28 cellular contexts compared by ENCODE assay signal in genomic region chr10:13309792-13310191, GRCh38.
"Had no signal": no experiment of that assay in that cellular context is flagged by ENCODE, and none has a peak within 500 bp of the region (broad histone marks: within the 10 kb centered on the region; RNA-seq: fewer than 3 reads in every experiment).

No MANE protein-coding gene starts in this region.

- H3K27me3 ChIP-seq: colonic mucosa, dorsolateral prefrontal cortex, esophagus muscularis mucosa, esophagus squamous epithelium, foreskin keratinocyte, gastrocnemius medialis, gastroesophageal sphincter, heart left ventricle, heart right ventricle had no signal

- H3K27me3 Mint-ChIP-seq: dendritic cell treated with granulocyte-macrophage colony-stimulating factor and Interleukin-4, amounts not matched to agents 40 ng/mL and 50 ng/mL, for 4 days; effector memory CD8-positive, alpha-beta T cell had no signal

- H3K36me3 ChIP-seq: colonic mucosa, esophagus muscularis mucosa, esophagus squamous epithelium, gastrocnemius medialis, gastroesophageal sphincter had no signal

- H3K9me3 Mint-ChIP-seq: dendritic cell treated with granulocyte-macrophage colony-stimulating factor and Interleukin-4, amounts not matched to agents 40 ng/mL and 50 ng/mL, for 4 days; effector memory CD8-positive, alpha-beta T cell; endodermal cell had no signal

- H3K4me3 ChIP-seq: colonic mucosa, coronary artery, dorsolateral prefrontal cortex, esophagus muscularis mucosa, esophagus squamous epithelium, gastrocnemius medialis, gastroesophageal sphincter, heart left ventricle, heart right ventricle had no signal

- H3K9me3 ChIP-seq: colonic mucosa, esophagus muscularis mucosa, esophagus squamous epithelium, gastrocnemius medialis, gastroesophageal sphincter, heart left ventricle, heart right ventricle had no signal

- H3K27ac Mint-ChIP-seq: dendritic cell treated with granulocyte-macrophage colony-stimulating factor and Interleukin-4, amounts not matched to agents 40 ng/mL and 50 ng/mL, for 4 days; effector memory CD8-positive, alpha-beta T cell; endodermal cell had no signal

- ATAC-seq: effector memory CD8-positive, alpha-beta T cell; esophagus mucosa; foreskin keratinocyte; gastrocnemius medialis; gastroesophageal sphincter; heart left ventricle; heart right ventricle had no signal

- DNase-seq: colonic mucosa; cortex of kidney; dermis blood vessel endothelial cell; dorsolateral prefrontal cortex; effector CD4-positive, alpha-beta T cell; effector CD8-positive, alpha-beta T cell; effector memory CD4-positive, alpha-beta T cell; effector memory CD8-positive, alpha-beta T cell; endodermal cell; erythroblast; esophagus squamous epithelium; foreskin fibroblast; foreskin keratinocyte; foreskin melanocyte; gastrocnemius medialis; head of caudate nucleus; heart left ventricle; heart right ventricle had no signal

- H3K27ac ChIP-seq: colonic mucosa, coronary artery, dorsolateral prefrontal cortex, epithelial cell of prostate, esophagus muscularis mucosa, esophagus squamous epithelium, foreskin keratinocyte, gastrocnemius medialis, gastroesophageal sphincter, heart left ventricle, heart right ventricle had no signal

- H3K4me1 Mint-ChIP-seq: endodermal cell had no signal

- H3K4me1 ChIP-seq: colonic mucosa, esophagus squamous epithelium, foreskin keratinocyte, gastrocnemius medialis, heart left ventricle, heart right ventricle had no signal

- FAIRE-seq: colon, endometrium, endothelial cell of umbilical vein, frontal cortex had no signal

- H3K4me3 Mint-ChIP-seq: dendritic cell treated with granulocyte-macrophage colony-stimulating factor and Interleukin-4, amounts not matched to agents 40 ng/mL and 50 ng/mL, for 4 days; effector memory CD8-positive, alpha-beta T cell; endodermal cell had no signal
